ENCODE assay signal across 17 cellular contexts in the genomic region with DNA sequence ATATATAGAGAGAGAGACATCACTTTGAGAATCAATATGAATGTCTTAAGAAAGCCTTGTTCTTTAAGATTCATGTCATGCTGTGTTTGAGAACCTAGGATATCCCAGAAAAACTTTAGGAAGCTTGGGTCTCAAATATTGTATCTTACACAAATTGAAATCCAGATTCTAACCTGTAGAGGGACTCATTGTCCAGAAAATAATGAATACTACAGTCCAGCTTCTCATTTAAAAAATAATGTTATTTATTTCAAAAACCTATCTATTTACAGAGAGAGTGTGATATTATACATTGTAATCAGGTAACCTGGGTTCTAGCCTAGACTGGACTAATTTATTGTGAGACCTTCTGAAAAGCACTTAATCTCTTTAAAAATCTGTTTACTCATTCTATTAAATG. TPM values are rescaled to one million over a fixed set of nuclear protein-coding genes. Genes with fewer than 3 reads are reported as not detected.
DNase-seq lines count a peak whose midpoint lies in the region; ATAC-seq, FAIRE-seq and TF ChIP-seq lines count a peak whose summit lies in the region.
"Had no signal": no experiment of that assay in that cellular context is flagged by ENCODE, and none has a peak within 500 bp of the region (broad histone marks: within the 10 kb centered on the region; RNA-seq: fewer than 3 reads in every experiment).

No MANE protein-coding gene starts in this region.

- TF ChIP-seq POLR2A in A549 (IDR thresholded peaks at IDR 0.05; ENCODE audit: low read length) = no peak
- TF ChIP-seq POLR2A in IMR-90 (IDR thresholded peaks at IDR 0.05; ENCODE audit: low read depth, low read length) = no peak
- no peak for TF ChIP-seq POLR2A in stomach (IDR thresholded peaks at IDR 0.05)

- ATAC-seq in A549 (no peak), IMR-90 (ENCODE audit: low read depth) (no peak), GM21447 (IDR thresholded peaks at IDR 0.05; ENCODE audit: unreplicated experiment) (no peak)
- ATAC-seq: esophagus mucosa had no signal

- H3K9me1 ChIP-seq in IMR-90 (ENCODE audit: insufficient read depth, low read length) = no peaks in the 10 kb centered on the region

- H3K4me2 ChIP-seq in A549 (no peak overlapping the region), IMR-90 (ENCODE audit: low read depth, low read length) (no peak overlapping the region)

- H2AK9ac ChIP-seq in IMR-90 (replicated peaks; ENCODE audit: low read depth, low read length, poor library complexity) = no peak overlapping the region

- H2AFZ ChIP-seq in IMR-90 (replicated peaks; ENCODE audit: low read length, poor library complexity) = no peak overlapping the region
- H2AFZ ChIP-seq: parathyroid adenoma had no signal

- POLR2A ChIA-PET in A549 (lab: Yijun Ruan, JAX) (no interaction called here), IMR-90 (lab: Charles Lee; ENCODE audit: unreplicated experiment) (no interaction called here)

- H3K9ac ChIP-seq in IMR-90 (ENCODE audit: low read depth, low read length) = no peak overlapping the region
- H3K9ac ChIP-seq: parathyroid adenoma had no signal

- H3K4me1 ChIP-seq in A549 (no peaks in the 10 kb centered on the region; the same call in 2 of the 3 replicates), IMR-90 (ENCODE audit: control insufficient read depth, insufficient read depth, low read length) (no peaks in the 10 kb centered on the region), stomach (peaks cover 11 to 16% (median 15%) of the 10 kb centered on the region in 4 donors)
- H3K4me1 ChIP-seq: parathyroid adenoma had no signal

- H3K27ac ChIP-seq in A549 = no peak overlapping the region
- H3K27ac ChIP-seq in IMR-90 (ENCODE audit: insufficient read depth, low read length) = no peak overlapping the region
- H3K27ac ChIP-seq in VCaP = no peak overlapping the region
- no peak overlapping the region for H3K27ac ChIP-seq in stomach
- H3K27ac ChIP-seq: parathyroid adenoma had no signal

- H2BK120ac ChIP-seq in IMR-90 (ENCODE audit: low read depth, low read length) = no peak overlapping the region

- H3K23ac ChIP-seq in IMR-90 (ENCODE audit: low read depth, low read length) = no peak overlapping the region

- no peak overlapping the region for H2BK5ac ChIP-seq in IMR-90 (ENCODE audit: low read depth, low read length, poor library complexity, severe bottlenecking)

- H3K56ac ChIP-seq in IMR-90 (ENCODE audit: extremely low read depth, insufficient read depth, low read length) = no peak overlapping the region

- DNase-seq in A549 (ENCODE audit: low read depth in 1 of 2, low spot score in 1 of 2) (no peak), IMR-90 (no peak), left kidney (ENCODE audit: low read depth, low spot score) (peak; percentile 20), COLO668 (lab: John Stamatoyannopoulos, UW; ENCODE audit: unreplicated experiment) (no peak), posterior vena cava (ENCODE audit: low spot score) (no peak), stomach (no peak)
- DNase-seq: activated naive CD4-positive, alpha-beta T cell treated with anti-CD3 and anti-CD28 coated beads, Interleukin-2, amount 50 U/mL, for 16 hours; NCI-H1436 treated with DMSO at 0.1 percent for 48 hours; NCI-H524 treated with DMSO at 0.1 percent for 48 hours; SIG-M5; stimulated activated CD4-positive, alpha-beta T cell treated with anti-CD3 and anti-CD28 coated beads, Interleukin-1b, Interleukin-23, amount 100 ng/mL, for 48 hours had no signal

- in situ Hi-C loops in IMR-90 (cut with MboI; ENCODE audit: low sequenced_read_pairs) = no loop called here

- no peak overlapping the region for H3K14ac ChIP-seq in IMR-90 (replicated peaks; ENCODE audit: low read depth, low read length)

- H3K36me3 ChIP-seq in IMR-90 (ENCODE audit: control insufficient read depth, insufficient read depth, low read length) = no peaks in the 10 kb centered on the region
- H3K36me3 ChIP-seq in stomach = no peaks in the 10 kb centered on the region

- H3K79me1 ChIP-seq in IMR-90 (ENCODE audit: low read depth in 1 of 2, low read length in 2 of 2) = no peaks in the 10 kb centered on the region

- H3K4ac ChIP-seq in IMR-90 (ENCODE audit: low read depth, low read length) = no peak overlapping the region

- no peak overlapping the region for H4K8ac ChIP-seq in IMR-90 (ENCODE audit: low read depth in 2 of 2, low read length in 2 of 2)

- CTCF ChIA-PET in A549 (lab: Yijun Ruan, JAX) (interaction anchor here (2.6 kb wide), 1 partner anchor 87 kb away, joined by 7 read pairs; no protein-coding TSS in a partner anchor), IMR-90 (lab: Yijun Ruan, JAX) (interaction anchor here (0.6 kb wide), 1 partner anchor 1431 kb away, joined by 6 read pairs; no protein-coding TSS in a partner anchor)

- H4K5ac ChIP-seq in IMR-90 (ENCODE audit: low read depth, low read length) = no peak overlapping the region

- H4K20me1 ChIP-seq in IMR-90 (ENCODE audit: insufficient read depth, low read length) = no peaks in the 10 kb centered on the region

- dilution Hi-C loops in IMR-90 (cut with HindIII; ENCODE audit: low sequenced_read_pairs, unreplicated experiment) = no loop called here

- H3K4me3 ChIP-seq in A549 (no peak overlapping the region), IMR-90 (ENCODE audit: insufficient read depth, low read depth, low read length) (no peak overlapping the region), stomach (no peak overlapping the region)

- H2BK15ac ChIP-seq in IMR-90 (ENCODE audit: low read depth, low read length) = no peak overlapping the region

- H2BK20ac ChIP-seq in IMR-90 (ENCODE audit: low read depth, low read length) = no peak overlapping the region

- 0 out of 5 replicates have a peak, but pooled peaks of 1 of the 2 experiments have one; percentile 17 for TF ChIP-seq RAD21 in A549 (conservative IDR thresholded peaks at IDR 0.05 in 1 of 2, IDR thresholded peaks at IDR 0.05 in 1 of 2)
- TF ChIP-seq RAD21 in IMR-90 (IDR thresholded peaks at IDR 0.05; ENCODE audit: low read length) = no peak

- peaks cover 14% of the 10 kb centered on the region for H3K27me3 ChIP-seq in IMR-90 (ENCODE audit: control insufficient read depth, insufficient read depth, low read length)
- H3K27me3 ChIP-seq in stomach = peaks cover 0 to 20% (median 20%) of the 10 kb centered on the region in 3 donors

- TF ChIP-seq CTCF in A549 (IDR thresholded peaks at IDR 0.05) (0 out of 3 replicates have a peak, but pooled peaks have one; percentile 9), IMR-90 (conservative IDR thresholded peaks at IDR 0.05; ENCODE audit: low read depth, low read length) (0 out of 2 replicates have a peak, but pooled peaks have one; percentile 3), VCaP (conservative IDR thresholded peaks at IDR 0.05) (peak; percentile 64), stomach (IDR thresholded peaks at IDR 0.05) (peak in 1 of 7 experiments; percentile 12)

- no peaks in the 10 kb centered on the region for H3K9me3 ChIP-seq in A549
- no peaks in the 10 kb centered on the region; the same call in 1 of the 2 replicates for H3K9me3 ChIP-seq in IMR-90 (ENCODE audit: control insufficient read depth, insufficient read depth, low read length)
- H3K9me3 ChIP-seq in stomach = no peaks in the 10 kb centered on the region

- no peak overlapping the region for H2AK5ac ChIP-seq in IMR-90 (ENCODE audit: low read depth, low read length)

- FAIRE-seq in A549 (lab: Jason Lieb, UNC) = no peak
- FAIRE-seq: HTR-8/SVneo, urothelium cell line had no signal

- H3K18ac ChIP-seq in IMR-90 (ENCODE audit: low read depth, low read length) = no peak overlapping the region

- no peak for TF ChIP-seq EP300 in A549 (IDR thresholded peaks at IDR 0.05)
- TF ChIP-seq EP300 in stomach (IDR thresholded peaks at IDR 0.05) = no peak

- H4K91ac ChIP-seq in IMR-90 (ENCODE audit: insufficient read depth, low read depth, low read length) = no peak overlapping the region

- intact Hi-C loops in IMR-90 (cut with micrococcal nuclease) (loop anchor here (5.0 kb wide), 1 partner anchor 86 kb away; no protein-coding TSS in a partner anchor), posterior vena cava (cut with DNase I) (no loop called here), stomach (cut with DNase I; ENCODE audit: low total_unique reads) (no loop called here)

- BruUV-seq in IMR-90 (replicated peaks; lab: Mats Ljungman, UMichigan) = no TSS peak

TF ChIP-seq in IMR-90, 13 proteins besides CTCF, POLR2A, EP300 and RAD21 (continues in another document):
- TF ChIP-seq NFE2L2 (IDR thresholded peaks at IDR 0.05; ENCODE audit: low read depth, low read length) (no peak), BHLHE40 (IDR thresholded peaks at IDR 0.05; ENCODE audit: low read depth, low read length) (no peak), CEBPB (IDR thresholded peaks at IDR 0.05; ENCODE audit: low read depth, low read length) (no peak), MAFK (IDR thresholded peaks at IDR 0.05; ENCODE audit: low read depth, low read length) (no peak), MAZ (IDR thresholded peaks at IDR 0.05; ENCODE audit: borderline replicate concordance, low read depth, low read length) (no peak), RFX5 (IDR thresholded peaks at IDR 0.05; ENCODE audit: low read depth, low read length) (no peak), CHD1 (IDR thresholded peaks at IDR 0.05; ENCODE audit: low read depth, low read length) (no peak)

RNA-seq across cellular contexts. Expression of a gene that starts 4.2 kb away (rescaled TPM):
- not detected in 2 replicates for polyA plus RNA-seq in A549 (2011; rRNA removed)
- polyA plus RNA-seq in A549 (2012; cell fraction: cytosol; rRNA removed) = not detected in 2 replicates
- not detected in 2 replicates for polyA plus RNA-seq in A549 (2012; cell fraction: nucleus; rRNA removed)
- not detected in 3 replicates for polyA plus RNA-seq in A549 (2017; fragmentation: RNase III; extraction: RNeasy Plus Mini Kit Qiagen cat#74134 plus additional on column Dnase treatment)
- not detected in 2 replicates for polyA minus RNA-seq in A549 (2011; rRNA and poly(A)+ RNA removed)
- not detected in 2 replicates for total RNA-seq in IMR-90 (2012; rRNA removed)
- polyA plus RNA-seq in IMR-90 (2012; rRNA removed) = not detected in 2 replicates
- not detected in 2 replicates for polyA plus RNA-seq in IMR-90 (2012; cell fraction: cytosol; rRNA removed)
- 0.02 TPM in 1 of 2 replicates, not detected in the other for polyA plus RNA-seq in IMR-90 (2012; cell fraction: nucleus; rRNA removed; ENCODE audit: low replicate concordance)
- total RNA-seq in posterior vena cava = not detected
- total RNA-seq in stomach = 1 to 10 TPM in 3 of 5 donors, not detected in 2; 1.3 to 2.9 (median 1.7) TPM
- polyA plus RNA-seq in stomach = 1 to 10 TPM in 2 of 3 donors, under 1 TPM in 1; 0.55 to 2.3 (median 1.6) TPM
- total RNA-seq: esophagus mucosa had no signal

RNA-seq across cellular contexts. Expression of a gene that starts 52.4 kb away (rescaled TPM):
- polyA plus RNA-seq in A549 (2011; rRNA removed) (not detected in 2 replicates), A549 (2017; fragmentation: RNase III; extraction: RNeasy Plus Mini Kit Qiagen cat#74134 plus additional on column Dnase treatment) (not detected in 3 replicates), IMR-90 (2012; rRNA removed) (not detected in 2 replicates), stomach (not detected)
- polyA plus RNA-seq in A549 (2012; cell fraction: cytosol; rRNA removed) = not detected in 2 replicates
- not detected in 2 replicates for polyA plus RNA-seq in A549 (2012; cell fraction: nucleus; rRNA removed)
- polyA minus RNA-seq in A549 (2011; rRNA and poly(A)+ RNA removed) = not detected in 2 replicates
- total RNA-seq in IMR-90 (2012; rRNA removed) (not detected in 2 replicates), posterior vena cava (not detected), stomach (not detected)
- not detected in 2 replicates for polyA plus RNA-seq in IMR-90 (2012; cell fraction: cytosol; rRNA removed)
- polyA plus RNA-seq in IMR-90 (2012; cell fraction: nucleus; rRNA removed; ENCODE audit: low replicate concordance) = not detected in 2 replicates
- total RNA-seq: esophagus mucosa had no signal
